In the genomic region with DNA sequence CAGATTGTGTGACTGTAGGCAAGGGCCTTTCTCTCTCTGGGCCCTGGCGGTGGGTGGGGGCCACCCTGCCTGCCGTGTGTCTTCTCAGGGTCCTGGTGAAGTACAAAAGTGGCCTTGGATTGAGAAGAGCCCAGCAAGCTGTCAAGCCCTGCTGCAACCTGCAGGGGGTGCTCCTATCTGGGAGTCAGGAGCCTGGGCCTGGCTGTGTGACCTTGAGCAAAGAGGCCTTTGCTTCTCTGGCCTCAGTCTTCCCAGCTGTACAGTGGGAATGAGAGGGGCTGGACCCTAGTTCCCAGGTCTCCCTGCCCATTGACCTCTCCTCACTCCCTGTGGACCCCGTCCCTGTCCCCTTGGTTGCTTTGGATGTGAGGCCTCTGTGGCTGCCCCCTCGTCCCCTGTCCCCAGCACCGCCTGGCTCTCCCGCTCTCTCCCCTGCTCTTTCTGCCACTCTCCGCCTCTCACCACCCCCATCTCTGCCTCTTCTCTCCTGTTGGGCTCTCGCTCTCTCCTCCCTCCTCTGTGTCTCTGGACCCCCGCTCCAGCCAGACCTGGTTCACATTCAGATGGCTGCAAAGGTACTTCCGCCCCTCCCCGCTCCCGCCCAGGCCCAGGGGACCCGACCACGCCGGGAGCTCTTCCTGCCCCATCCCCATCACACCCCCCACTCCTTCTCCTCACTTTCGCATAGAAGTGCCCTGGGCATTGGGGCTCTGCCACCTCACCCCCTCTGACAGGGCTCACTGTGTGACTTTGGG, we compare ENCODE assay signal across 9 cellular contexts. TPM values are rescaled to one million over a fixed set of nuclear protein-coding genes. Genes with fewer than 3 reads are reported as not detected.
DNase-seq lines count a peak whose midpoint lies in the region; ATAC-seq and TF ChIP-seq lines count a peak whose summit lies in the region.
"Had no signal": no experiment of that assay in that cellular context is flagged by ENCODE, and none has a peak within 500 bp of the region (broad histone marks: within the 10 kb centered on the region; RNA-seq: fewer than 3 reads in every experiment).

No MANE protein-coding gene starts in this region.

- H3K4me1 ChIP-seq in spleen, result peaks cover 0 to 7% (median 0%) of the 10 kb centered on the region in 6 donors

- peak overlapping the region in 1 of 2 donors; percentile 5 for H3K27ac ChIP-seq in coronary artery
- H3K27ac ChIP-seq in spleen, result no peak overlapping the region

- H3K36me3 Mint-ChIP-seq in activated naive CD4-positive, alpha-beta T cell treated with anti-CD3 and anti-CD28 coated beads, Interleukin-2, amount 50 U/mL, for 72 hours, result no peaks in the 10 kb centered on the region
- H3K36me3 Mint-ChIP-seq: IgD-negative memory B cell had no signal

- H3K36me3 ChIP-seq in spleen, result peaks cover 0 to 80% (median 8%) of the 10 kb centered on the region in 6 donors

- WGBS in spleen, 5 donors, result 86 to 91% (median 88%) methylated on average over 14 to 16 of the region's 16 CpGs

- ATAC-seq in activated naive CD4-positive, alpha-beta T cell treated with anti-CD3 and anti-CD28 coated beads, Interleukin-2, amount 50 U/mL, for 72 hours, result peak; percentile 47 to 73

- H3K4me3 ChIP-seq in NB4 (ENCODE audit: low read depth, low read length) (no peak overlapping the region), coronary artery (no peak overlapping the region), spleen (no peak overlapping the region)

- TF ChIP-seq POLR2A in NB4 (IDR thresholded peaks at IDR 0.05; ENCODE audit: extremely low read depth, insufficient read length), result no peak
- TF ChIP-seq POLR2A in spleen (IDR thresholded peaks at IDR 0.05), result no peak

- no peaks in the 10 kb centered on the region for H3K9me3 Mint-ChIP-seq in activated naive CD4-positive, alpha-beta T cell treated with anti-CD3 and anti-CD28 coated beads, Interleukin-2, amount 50 U/mL, for 72 hours
- H3K9me3 Mint-ChIP-seq: IgD-negative memory B cell had no signal

- H3K9me3 ChIP-seq in spleen, result no peaks in the 10 kb centered on the region

- H3K27me3 ChIP-seq in spleen (replicated peaks in 1 of 7), result peaks cover 0 to 17% (median 0%) of the 10 kb centered on the region in 7 donors

- intact Hi-C loops in spleen (cut with DNase I; ENCODE audit: low total_unique reads), result no loop called here

- DNase-seq in activated naive CD4-positive, alpha-beta T cell treated with anti-CD3 and anti-CD28 coated beads, Interleukin-2, amount 50 U/mL, for 72 hours (ENCODE audit: low spot score in 2 of 2), result peak in 1 of 2 donors; percentile 40
- no peak for DNase-seq in activated naive CD4-positive, alpha-beta T cell treated with Interleukin-2 at 50 U/mL for 16 hours
- DNase-seq in NB4 (ENCODE audit: low read depth), result peak; percentile 67
- peak; percentile 69 for DNase-seq in coronary artery (ENCODE audit: low spot score)
- peak; percentile 51 for DNase-seq in spleen
- no peak for DNase-seq in NCI-H146 treated with DMSO at 0.1 percent for 48 hours (lab: John Stamatoyannopoulos, UW; ENCODE audit: unreplicated experiment)
- no peak for DNase-seq in HuH-7.5 (ENCODE audit: low spot score)
- DNase-seq in NCI-H1092 (lab: John Stamatoyannopoulos, UW), result no peak

- H3K27ac Mint-ChIP-seq in activated naive CD4-positive, alpha-beta T cell treated with anti-CD3 and anti-CD28 coated beads, Interleukin-2, amount 50 U/mL, for 72 hours, result no peak overlapping the region

- TF ChIP-seq CTCF in NB4 (IDR thresholded peaks at IDR 0.05; ENCODE audit: low read depth, low read length), result peak; percentile 72
- no peak for TF ChIP-seq CTCF in coronary artery (IDR thresholded peaks at IDR 0.05)
- TF ChIP-seq CTCF in spleen (IDR thresholded peaks at IDR 0.05 in 8 of 11, conservative IDR thresholded peaks at IDR 0.05 in 3 of 11), result peak in 4 of 11 experiments; percentile 5 to 42 (median 38)

RNA-seq across cellular contexts. Expression of gene SRC, which starts 46.7 kb away (rescaled TPM):
- total RNA-seq in activated naive CD4-positive, alpha-beta T cell treated with anti-CD3 and anti-CD28 coated beads, Interleukin-2, amount 50 U/mL, for 72 hours, result 1 to 10 TPM; 5.4 to 8.3 TPM
- total RNA-seq in spleen, result 10 to 100 TPM; 27.3 to 68.0 (median 36.1) TPM
- 10 to 100 TPM in 2 of 3 donors, 1 to 10 TPM in 1; 7.0 to 28.7 (median 10.1) TPM for polyA plus RNA-seq in spleen

Comparison
In these comparisons a context has a peak if more than half of its experiments do, and no peak if none do; other contexts are left out.
1. DNase-seq: peak in NB4 (single experiment), coronary artery (single experiment) and spleen (single experiment); none in activated naive CD4-positive, alpha-beta T cell treated with Interleukin-2 at 50 U/mL for 16 hours (single experiment), NCI-H146 treated with DMSO at 0.1 percent for 48 hours (single experiment), HuH-7.5 (single experiment) and NCI-H1092 (single experiment).